In genomic region chr3:149153402-149153801, GRCh38 we compare ENCODE assay signal across 18 cellular contexts.
"Had no signal": no experiment of that assay in that cellular context is flagged by ENCODE, and none has a peak within 500 bp of the region (broad histone marks: within the 10 kb centered on the region; RNA-seq: fewer than 3 reads in every experiment).

No MANE protein-coding gene starts in this region.

- H3K4me3 ChIP-seq: lower lobe of right lung, mucosa of descending colon, psoas muscle, upper lobe of left lung had no signal

- H3K27ac Mint-ChIP-seq: endodermal cell, nephron had no signal

- DNase-seq: activated CD4-positive, alpha-beta T cell treated with anti-CD3 and anti-CD28 coated beads, Interleukin-2, amount 50 U/mL, for 4 hours; activated effector memory CD4-positive, alpha-beta T cell treated with anti-CD3 and anti-CD28 coated beads, Interleukin-2, amount 50 U/mL, for 16 hours; activated T-cell treated with anti-CD3 and anti-CD28 coated beads, Interleukin-2, amount 50 U/mL, for 1 hour; brain microvascular endothelial cell; cerebellar nuclear complex; dermis blood vessel endothelial cell; endodermal cell; left cardiac atrium; lower lobe of right lung; mucosa of descending colon; occipital lobe; psoas muscle; stimulated activated CD4-positive, alpha-beta T cell treated with anti-CD3 and anti-CD28 coated beads, Interleukin-2, amount 100 ng/mL, for 48 hours; stimulated activated naive CD8-positive, alpha-beta T cell treated with anti-CD3 and anti-CD28 coated beads, Interleukin-15, Interleukin-2, amounts not matched to agents 100 U/mL and 50 U/mL, for 24 hours; T-helper 2 cell; upper lobe of left lung had no signal

- H3K9me3 Mint-ChIP-seq: activated naive CD4-positive, alpha-beta T cell treated with anti-CD3 and anti-CD28 coated beads, Interleukin-2, amount 50 U/mL, for 72 hours; endodermal cell; nephron had no signal

- H3K4me3 Mint-ChIP-seq: endodermal cell, nephron had no signal

- H3K4me1 Mint-ChIP-seq: nephron had no signal

- H3K27me3 ChIP-seq: brain microvascular endothelial cell, upper lobe of left lung had no signal
